In genomic region chr12:124622326-124622725, GRCh38 we compare ENCODE assay signal across 24 cellular contexts. TPM values are rescaled to one million over a fixed set of nuclear protein-coding genes. Genes with fewer than 3 reads are reported as not detected.
DNase-seq lines count a peak whose midpoint lies in the region; ATAC-seq and TF ChIP-seq lines count a peak whose summit lies in the region.
"Had no signal": no experiment of that assay in that cellular context is flagged by ENCODE, and none has a peak within 500 bp of the region (broad histone marks: within the 10 kb centered on the region; RNA-seq: fewer than 3 reads in every experiment).

No MANE protein-coding gene starts in this region.

- ATAC-seq in T-helper 17 cell (no peak), lower lobe of right lung (no peak), sciatic nerve (no peak), HG02678 (IDR thresholded peaks at IDR 0.05; ENCODE audit: unreplicated experiment) (no peak)
- ATAC-seq: GM23338 had no signal

- no peaks in the 10 kb centered on the region for H3K9me3 Mint-ChIP-seq in activated naive CD4-positive, alpha-beta T cell treated with anti-CD3 and anti-CD28 coated beads, Interleukin-2, amount 50 U/mL, for 24 hours
- H3K9me3 Mint-ChIP-seq in activated naive CD4-positive, alpha-beta T cell treated with anti-CD3 and anti-CD28 coated beads, Interleukin-2, amount 10 ng/mL, durations not matched to agents 7 days and 5 days, result peaks cover 2% of the 10 kb centered on the region

- H3K36me3 ChIP-seq in lower lobe of right lung, result no peaks in the 10 kb centered on the region
- H3K36me3 ChIP-seq in sigmoid colon, result no peaks in the 10 kb centered on the region
- H3K36me3 ChIP-seq: BLaER1 treated with 17β-estradiol and CSF1 and Interleukin-3, amounts not matched to agents 10 nM and 100 nM; Peyer's patch had no signal

- no peak for DNase-seq in activated naive CD4-positive, alpha-beta T cell treated with anti-CD3 and anti-CD28 coated beads, Interleukin-2, amount 10 ng/mL, durations not matched to agents 7 days and 5 days
- no peak for DNase-seq in T-helper 17 cell
- peak; percentile 57 for DNase-seq in lower lobe of right lung
- DNase-seq in sigmoid colon, result no peak
- DNase-seq in sciatic nerve (ENCODE audit: low spot score), result no peak
- DNase-seq in activated CD4-positive, alpha-beta T cell treated with anti-CD3 and anti-CD28 coated beads, Interleukin-2, amount 50 U/mL, for 48 hours, result no peak
- DNase-seq: Calu3; CD8-positive, alpha-beta memory T cell; DMS153; HCEC 1CT; NCI-H1105 treated with DMSO at 0.1 percent for 48 hours; NCI-H1694; NCI-H2081 treated with DMSO at 0.1 percent for 48 hours; NCI-H2171 treated with DMSO at 0.1 percent for 48 hours; NCI-H524 treated with DMSO at 0.1 percent for 48 hours; NCI-H82; Peyer's patch; Right ventricle myocardium superior had no signal

- CTCF ChIA-PET in activated naive CD4-positive, alpha-beta T cell treated with anti-CD3 and anti-CD28 coated beads, Interleukin-2, amount 10 ng/mL, durations not matched to agents 7 days and 5 days (lab: Charles Lee), result no interaction called here

- H3K9me3 ChIP-seq in T-helper 17 cell (ENCODE audit: control insufficient read depth, low read length, poor library complexity, severe bottlenecking) (no peaks in the 10 kb centered on the region), lower lobe of right lung (no peaks in the 10 kb centered on the region), sigmoid colon (no peaks in the 10 kb centered on the region)

- H3K27me3 ChIP-seq in lower lobe of right lung (ENCODE audit: low read depth), result no peaks in the 10 kb centered on the region
- H3K27me3 ChIP-seq in sigmoid colon, result no peaks in the 10 kb centered on the region
- H3K27me3 ChIP-seq: BLaER1 treated with 17β-estradiol and CSF1 and Interleukin-3, amounts not matched to agents 10 nM and 100 nM; Peyer's patch had no signal

- TF ChIP-seq CTCF in lower lobe of right lung (IDR thresholded peaks at IDR 0.05), result no peak
- no peak for TF ChIP-seq CTCF in sigmoid colon (IDR thresholded peaks at IDR 0.05)

- H3K27me3 Mint-ChIP-seq in activated naive CD4-positive, alpha-beta T cell treated with anti-CD3 and anti-CD28 coated beads, Interleukin-2, amount 50 U/mL, for 24 hours, result no peaks in the 10 kb centered on the region
- H3K27me3 Mint-ChIP-seq in activated naive CD4-positive, alpha-beta T cell treated with anti-CD3 and anti-CD28 coated beads, Interleukin-2, amount 10 ng/mL, durations not matched to agents 7 days and 5 days, result peaks cover 13% of the 10 kb centered on the region
- H3K27me3 Mint-ChIP-seq in T-helper 17 cell, result no peaks in the 10 kb centered on the region

- H3K4me3 ChIP-seq in lower lobe of right lung (no peak overlapping the region), sigmoid colon (no peak overlapping the region)
- H3K4me3 ChIP-seq: BLaER1 treated with 17β-estradiol and CSF1 and Interleukin-3, amounts not matched to agents 10 nM and 100 nM; GM23338; Peyer's patch had no signal

- H3K27ac ChIP-seq in lower lobe of right lung (peak overlapping the region; percentile 75), sigmoid colon (peak overlapping the region in 3 of 4 donors; percentile 80 to 88 (median 82))
- H3K27ac ChIP-seq: 22Rv1; BLaER1 treated with 17β-estradiol and CSF1 and Interleukin-3, amounts not matched to agents 10 nM and 100 nM; KMS-11 had no signal

- intact Hi-C loops in lower lobe of right lung (cut with DNase I), result no loop called here
- intact Hi-C loops in sigmoid colon (cut with DNase I), result no loop called here
- intact Hi-C loops in sciatic nerve (cut with DNase I), result no loop called here

- H3K4me1 Mint-ChIP-seq in activated naive CD4-positive, alpha-beta T cell treated with anti-CD3 and anti-CD28 coated beads, Interleukin-2, amount 50 U/mL, for 24 hours, result no peaks in the 10 kb centered on the region
- no peaks in the 10 kb centered on the region for H3K4me1 Mint-ChIP-seq in activated naive CD4-positive, alpha-beta T cell treated with anti-CD3 and anti-CD28 coated beads, Interleukin-2, amount 10 ng/mL, durations not matched to agents 7 days and 5 days
- peaks cover 7% of the 10 kb centered on the region for H3K4me1 Mint-ChIP-seq in T-helper 17 cell
- H3K4me1 Mint-ChIP-seq: CD8-positive, alpha-beta memory T cell had no signal

- no peak for TF ChIP-seq EP300 in sigmoid colon (IDR thresholded peaks at IDR 0.05)

- H3K4me3 Mint-ChIP-seq in activated naive CD4-positive, alpha-beta T cell treated with anti-CD3 and anti-CD28 coated beads, Interleukin-2, amount 50 U/mL, for 24 hours, result no peak overlapping the region
- no peak overlapping the region for H3K4me3 Mint-ChIP-seq in activated naive CD4-positive, alpha-beta T cell treated with anti-CD3 and anti-CD28 coated beads, Interleukin-2, amount 10 ng/mL, durations not matched to agents 7 days and 5 days
- H3K4me3 Mint-ChIP-seq in T-helper 17 cell, result peak overlapping the region; percentile 26
- H3K4me3 Mint-ChIP-seq: CD8-positive, alpha-beta memory T cell; GM23338 had no signal

- 62 to 83% methylated on average over 7 of the region's 7 CpGs for WGBS in sigmoid colon, 2 donors

- no peaks in the 10 kb centered on the region for H3K36me3 Mint-ChIP-seq in activated naive CD4-positive, alpha-beta T cell treated with anti-CD3 and anti-CD28 coated beads, Interleukin-2, amount 50 U/mL, for 24 hours
- H3K36me3 Mint-ChIP-seq in activated naive CD4-positive, alpha-beta T cell treated with anti-CD3 and anti-CD28 coated beads, Interleukin-2, amount 10 ng/mL, durations not matched to agents 7 days and 5 days, result no peaks in the 10 kb centered on the region
- peaks cover 2% of the 10 kb centered on the region for H3K36me3 Mint-ChIP-seq in T-helper 17 cell (ENCODE audit: low read depth)
- H3K36me3 Mint-ChIP-seq: CD8-positive, alpha-beta memory T cell had no signal

- no peak for TF ChIP-seq POLR2A in sigmoid colon (IDR thresholded peaks at IDR 0.05)

- H3K4me1 ChIP-seq in lower lobe of right lung, result peaks cover 48% of the 10 kb centered on the region
- peaks cover 0 to 52% (median 38%) of the 10 kb centered on the region in 4 donors for H3K4me1 ChIP-seq in sigmoid colon

- H3K27ac Mint-ChIP-seq in activated naive CD4-positive, alpha-beta T cell treated with anti-CD3 and anti-CD28 coated beads, Interleukin-2, amount 50 U/mL, for 24 hours, result peak overlapping the region; percentile 47
- H3K27ac Mint-ChIP-seq in activated naive CD4-positive, alpha-beta T cell treated with anti-CD3 and anti-CD28 coated beads, Interleukin-2, amount 10 ng/mL, durations not matched to agents 7 days and 5 days, result no peak overlapping the region
- no peak overlapping the region for H3K27ac Mint-ChIP-seq in T-helper 17 cell
- H3K27ac Mint-ChIP-seq: CD8-positive, alpha-beta memory T cell; GM23338 had no signal

RNA-seq across cellular contexts. Expression of gene NCOR2, which starts 54.9 kb away (rescaled TPM):
- total RNA-seq in T-helper 17 cell, result 100 to 1,000 TPM; 107 to 119 TPM
- total RNA-seq in lower lobe of right lung, result 318 TPM
- 100 to 1,000 TPM in 1 of 4 donors, 10 to 100 TPM in 3; 42.5 to 134 (median 73.5) TPM for total RNA-seq in sigmoid colon
- polyA plus RNA-seq in sigmoid colon, result 10 to 100 TPM; 18.6 to 81.8 (median 24.7) TPM
- 345 TPM for total RNA-seq in sciatic nerve
